10 cellular contexts compared by ENCODE assay signal in the genomic region with DNA sequence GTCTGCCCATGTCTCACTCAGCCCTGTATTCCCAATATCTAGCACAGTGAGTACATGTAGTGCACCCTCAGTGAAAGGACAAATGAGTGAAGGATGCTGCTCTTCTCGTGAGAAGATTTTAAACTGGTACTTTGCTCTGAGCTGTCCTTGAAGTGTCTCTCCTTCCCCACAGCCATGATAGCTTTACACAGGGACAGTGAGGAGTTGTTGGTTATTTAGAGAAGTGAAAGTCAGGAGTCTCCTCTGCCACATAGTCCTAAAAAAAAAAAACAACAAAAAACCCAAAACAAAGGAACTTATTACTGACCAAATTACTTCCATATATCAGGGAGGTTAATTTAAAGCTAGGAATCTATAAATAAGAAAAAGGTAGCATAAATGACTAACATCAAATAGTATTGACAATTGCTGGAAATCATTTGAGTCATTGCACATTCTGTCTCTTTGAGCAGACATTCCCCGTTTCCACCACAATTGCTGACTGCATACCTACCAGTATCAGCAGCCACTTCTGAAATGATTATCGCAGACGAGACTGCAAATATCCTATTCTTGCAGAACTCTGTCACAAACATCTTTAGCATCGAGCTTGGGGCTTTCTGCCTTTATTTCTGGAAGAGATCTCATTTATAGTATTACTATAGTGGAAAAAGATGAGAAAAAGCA.
A peak's percentile ranks its signal among the peaks of the same experiment; 100 is the strongest.
DNase-seq lines count a peak whose midpoint lies in the region; ATAC-seq and FAIRE-seq lines count a peak whose summit lies in the region.
"Had no signal": no experiment of that assay in that cellular context is flagged by ENCODE, and none has a peak within 500 bp of the region (broad histone marks: within the 10 kb centered on the region; RNA-seq: fewer than 3 reads in every experiment).

No MANE protein-coding gene starts in this region.

- CTCF ChIA-PET in activated CD4-positive, alpha-beta T cell treated with anti-CD3 and anti-CD28 coated beads for 36 hours (lab: Charles Lee): interaction anchor here (0.6 to 1.7 kb wide), 8 partner anchors 25 to 215 kb away, joined by 4 to 13 read pairs (median 5); no protein-coding TSS in a partner anchor

- peaks cover 64% of the 10 kb centered on the region for H3K4me1 Mint-ChIP-seq in activated CD4-positive, alpha-beta T cell treated with anti-CD3 and anti-CD28 coated beads for 36 hours
- peaks cover 63 to 84% of the 10 kb centered on the region in 2 donors for H3K4me1 Mint-ChIP-seq in stimulated activated naive B cell treated with anti-CD40 and anti-IgM and Interleukin-4, amounts not matched to agents 10 μg/mL and 1 μg/mL and 100 μg/mL, for 72 hours

- no peak overlapping the region for H3K4me3 Mint-ChIP-seq in activated CD4-positive, alpha-beta T cell treated with anti-CD3 and anti-CD28 coated beads for 36 hours
- H3K4me3 Mint-ChIP-seq in stimulated activated naive B cell treated with anti-CD40 and anti-IgM and Interleukin-4, amounts not matched to agents 10 μg/mL and 1 μg/mL and 100 μg/mL, for 72 hours: peak overlapping the region in 1 of 2 donors; percentile 19
- H3K4me3 Mint-ChIP-seq: neural crest cell had no signal

- no peak overlapping the region for H3K27ac Mint-ChIP-seq in activated CD4-positive, alpha-beta T cell treated with anti-CD3 and anti-CD28 coated beads for 36 hours
- peak overlapping the region; percentile 81 for H3K27ac Mint-ChIP-seq in stimulated activated naive B cell treated with anti-CD40 and anti-IgM and Interleukin-4, amounts not matched to agents 10 μg/mL and 1 μg/mL and 100 μg/mL, for 72 hours

- no peaks in the 10 kb centered on the region for H3K36me3 Mint-ChIP-seq in activated CD4-positive, alpha-beta T cell treated with anti-CD3 and anti-CD28 coated beads for 36 hours (ENCODE audit: low read depth)
- peaks cover 3 to 9% of the 10 kb centered on the region in 2 donors for H3K36me3 Mint-ChIP-seq in stimulated activated naive B cell treated with anti-CD40 and anti-IgM and Interleukin-4, amounts not matched to agents 10 μg/mL and 1 μg/mL and 100 μg/mL, for 72 hours

- intact Hi-C loops in activated CD4-positive, alpha-beta T cell treated with anti-CD3 and anti-CD28 coated beads for 36 hours (cut with DNase I, micrococcal nuclease): loop anchor here (1.0 to 5.0 kb wide), 8 partner anchors 26 to 248 kb away; a partner anchor contains a TSS
- intact Hi-C loops in posterior vena cava (cut with DNase I): no loop called here

- ATAC-seq in activated CD4-positive, alpha-beta T cell treated with anti-CD3 and anti-CD28 coated beads for 36 hours: peak; percentile 82
- peak; percentile 24 for ATAC-seq in HG03354 (IDR thresholded peaks at IDR 0.05; ENCODE audit: poor library complexity, severe bottlenecking, unreplicated experiment)
- peak; percentile 19 to 37 for ATAC-seq in stimulated activated naive B cell treated with anti-CD40 and anti-IgM and Interleukin-4, amounts not matched to agents 10 μg/mL and 1 μg/mL and 100 μg/mL, for 72 hours (replicated peaks)
- no peak for ATAC-seq in GM21717 (IDR thresholded peaks at IDR 0.05; ENCODE audit: unreplicated experiment)

- no peak for FAIRE-seq in HTR-8/SVneo (lab: Jason Lieb, UNC)

- peaks cover 23% of the 10 kb centered on the region for H3K27me3 Mint-ChIP-seq in activated CD4-positive, alpha-beta T cell treated with anti-CD3 and anti-CD28 coated beads for 36 hours
- H3K27me3 Mint-ChIP-seq in stimulated activated naive B cell treated with anti-CD40 and anti-IgM and Interleukin-4, amounts not matched to agents 10 μg/mL and 1 μg/mL and 100 μg/mL, for 72 hours: no peaks in the 10 kb centered on the region

- DNase-seq in activated CD4-positive, alpha-beta T cell treated with anti-CD3 and anti-CD28 coated beads for 36 hours: peak; percentile 69
- DNase-seq in activated CD4-positive, alpha-beta T cell treated with anti-CD3 and anti-CD28 coated beads, Interleukin-2, amount 50 U/mL, for 1 hour: no peak
- peak; percentile 40 for DNase-seq in activated naive CD4-positive, alpha-beta T cell treated with anti-CD3 and anti-CD28 coated beads, Interleukin-2, amount 50 U/mL, for 16 hours
- no peak for DNase-seq in stimulated activated naive B cell treated with anti-CD40 and anti-IgM and Interleukin-4, amounts not matched to agents 10 μg/mL and 1 μg/mL and 100 μg/mL, for 72 hours
- DNase-seq in posterior vena cava (ENCODE audit: low spot score): no peak
- no peak for DNase-seq in HTR-8/SVneo (ENCODE audit: insufficient read length, low spot score)
- DNase-seq: NCI-H1105 had no signal

- H3K9me3 Mint-ChIP-seq in activated CD4-positive, alpha-beta T cell treated with anti-CD3 and anti-CD28 coated beads for 36 hours (ENCODE audit: low read depth): peaks cover 5% of the 10 kb centered on the region
- H3K9me3 Mint-ChIP-seq in stimulated activated naive B cell treated with anti-CD40 and anti-IgM and Interleukin-4, amounts not matched to agents 10 μg/mL and 1 μg/mL and 100 μg/mL, for 72 hours: peaks cover 8 to 10% of the 10 kb centered on the region in 2 donors

- POLR2A ChIA-PET in activated CD4-positive, alpha-beta T cell treated with anti-CD3 and anti-CD28 coated beads for 36 hours (lab: Charles Lee): interaction anchor here (0.6 to 2.1 kb wide), 6 partner anchors 8 to 247 kb away, joined by 3 to 23 read pairs (median 5); a partner anchor contains a TSS

Comparison
In these comparisons a context has a peak if more than half of its experiments do, and no peak if none do; other contexts are left out.
1. DNase-seq: peak in activated CD4-positive, alpha-beta T cell treated with anti-CD3 and anti-CD28 coated beads for 36 hours (single experiment) and activated naive CD4-positive, alpha-beta T cell treated with anti-CD3 and anti-CD28 coated beads, Interleukin-2, amount 50 U/mL, for 16 hours (single experiment); none in activated CD4-positive, alpha-beta T cell treated with anti-CD3 and anti-CD28 coated beads, Interleukin-2, amount 50 U/mL, for 1 hour (single experiment), stimulated activated naive B cell treated with anti-CD40 and anti-IgM and Interleukin-4, amounts not matched to agents 10 μg/mL and 1 μg/mL and 100 μg/mL, for 72 hours (single experiment), posterior vena cava (single experiment) and HTR-8/SVneo (single experiment).
2. intact Hi-C loops: an anchor here in activated CD4-positive, alpha-beta T cell treated with anti-CD3 and anti-CD28 coated beads for 36 hours (1.0 to 5.0 kb wide); none called in posterior vena cava.